ENCODE assay signal across 9 cellular contexts in genomic region chr7:66310620-66311019, GRCh38.
"Had no signal": no experiment of that assay in that cellular context is flagged by ENCODE, and none has a peak within 500 bp of the region (broad histone marks: within the 10 kb centered on the region; RNA-seq: fewer than 3 reads in every experiment).

No MANE protein-coding gene starts in this region.

- H3K27ac ChIP-seq: HL-60 had no signal

- H2AFZ ChIP-seq: GM23338 had no signal

- H3K27me3 Mint-ChIP-seq: IgD-negative memory B cell had no signal

- H3K4me3 ChIP-seq: GM23338 had no signal

- H3K4me3 Mint-ChIP-seq: GM23338, H9, HFFc6, IgD-negative memory B cell had no signal

- H3K4me2 ChIP-seq: GM23338 had no signal

- DNase-seq: H9, HCEC 1CT, HFFc6, KBM-7 had no signal

- FAIRE-seq: H1, H54 had no signal

- H3K27ac Mint-ChIP-seq: GM23338, HFFc6, IgD-negative memory B cell had no signal

- ATAC-seq: GM23338 had no signal

- H3K9me3 Mint-ChIP-seq: GM23338, H9, HFFc6, IgD-negative memory B cell had no signal
